Comparison of ENCODE assay signal across 8 cellular contexts in genomic region chr11:134033276-134033675, GRCh38. TPM values are rescaled to one million over a fixed set of nuclear protein-coding genes. Genes with fewer than 3 reads are reported as not detected.
DNase-seq lines count a peak whose midpoint lies in the region; ATAC-seq and TF ChIP-seq lines count a peak whose summit lies in the region.

No MANE protein-coding gene starts in this region.

- peak overlapping the region; percentile 43 for H3K4me2 ChIP-seq in neural cell (ENCODE audit: low read length)

- TF ChIP-seq POLR2A in vagina (IDR thresholded peaks at IDR 0.05): no peak

- no peak overlapping the region for H2AFZ ChIP-seq in neural cell (ENCODE audit: low read depth, low read length)

- no peaks in the 10 kb centered on the region for H3F3A ChIP-seq in neural cell (ENCODE audit: insufficient read depth, low read length, poor library complexity, severe bottlenecking)

- H3K9me3 ChIP-seq in neural cell (ENCODE audit: low read length) (no peaks in the 10 kb centered on the region), vagina (no peaks in the 10 kb centered on the region)

- H4K20me1 ChIP-seq in neural cell (ENCODE audit: insufficient read depth): no peaks in the 10 kb centered on the region

- H3K9ac ChIP-seq in neural cell (ENCODE audit: low read length): peak overlapping the region; percentile 59

- no peak for TF ChIP-seq RAD21 in neural cell (conservative IDR thresholded peaks at IDR 0.05)

- peaks cover 50% of the 10 kb centered on the region for H3K4me1 ChIP-seq in vagina

- DNase-seq in left ventricle myocardium superior (peak; percentile 35), Right ventricle myocardium superior (no peak), dorsolateral prefrontal cortex (no peak), vagina (ENCODE audit: extremely low spot score in 2 of 2) (no peak), NCI-H446 (lab: John Stamatoyannopoulos, UW) (no peak)
- no peak for DNase-seq in stimulated activated CD4-positive, alpha-beta T cell treated with anti-CD3 and anti-CD28 coated beads, Interleukin-12 subunit alpha, Interleukin-12 subunit beta, amount 100 ng/mL, for 4 hours

- intact Hi-C loops in left ventricle myocardium superior (cut with micrococcal nuclease) (no loop called here), Right ventricle myocardium superior (cut with DNase I) (no loop called here), dorsolateral prefrontal cortex (cut with DNase I) (loop anchor here in 1 of 2 donors (5.0 kb wide), 1 partner anchor 66 kb away; no protein-coding TSS in a partner anchor), vagina (cut with DNase I) (no loop called here)

- H3K79me2 ChIP-seq in neural cell (replicated peaks; ENCODE audit: insufficient read depth, low read length): no peaks in the 10 kb centered on the region

- ATAC-seq in left ventricle myocardium superior (no peak), Right ventricle myocardium superior (ENCODE audit: poor library complexity) (no peak)
- ATAC-seq in activated CD4-positive, CD25-positive, alpha-beta regulatory T cell treated with anti-CD3 and anti-CD28 coated beads, Interleukin-2, amount 50 U/mL, for 24 hours: no peak

- no peak for TF ChIP-seq EP300 in neural cell (conservative IDR thresholded peaks at IDR 0.05; ENCODE audit: poor library complexity, severe bottlenecking)

- H3K27me3 ChIP-seq in dorsolateral prefrontal cortex: no peaks in the 10 kb centered on the region
- no peaks in the 10 kb centered on the region for H3K27me3 ChIP-seq in neural cell (ENCODE audit: insufficient read depth, low read depth, low read length)
- H3K27me3 ChIP-seq in vagina: no peaks in the 10 kb centered on the region

- no peak for TF ChIP-seq CTCF in dorsolateral prefrontal cortex (IDR thresholded peaks at IDR 0.05 in 54 of 56, conservative IDR thresholded peaks at IDR 0.05 in 2 of 56; ENCODE audit: low read depth in 1 of 56, partially characterized antibody in 56 of 56)
- TF ChIP-seq CTCF in neural cell (IDR thresholded peaks at IDR 0.05; ENCODE audit: poor library complexity, severe bottlenecking): no peak
- TF ChIP-seq CTCF in vagina (IDR thresholded peaks at IDR 0.05): no peak

- H3K36me3 ChIP-seq in neural cell (ENCODE audit: insufficient read depth, low read length) (no peaks in the 10 kb centered on the region), vagina (no peaks in the 10 kb centered on the region)

- H3K4me3 ChIP-seq in dorsolateral prefrontal cortex (peak overlapping the region in 56 of 59 donors; percentile 5 to 60 (median 41)), neural cell (ENCODE audit: low read length) (peak overlapping the region; percentile 54), vagina (peak overlapping the region; percentile 22 to 31)

- H3K27ac ChIP-seq in dorsolateral prefrontal cortex: peak overlapping the region; percentile 5 to 98 (median 86)
- peak overlapping the region; percentile 68 for H3K27ac ChIP-seq in neural cell (ENCODE audit: low read length)
- H3K27ac ChIP-seq in vagina: peak overlapping the region; percentile 98

- no peaks in the 10 kb centered on the region for H3K9me2 ChIP-seq in neural cell (ENCODE audit: insufficient read depth, low read length)

TF ChIP-seq in neural cell, 6 proteins besides CTCF, POLR2A, EP300 and RAD21:
- TF ChIP-seq SMC3 (conservative IDR thresholded peaks at IDR 0.05; ENCODE audit: poor library complexity): no peak
- TF ChIP-seq, protein P1, sequence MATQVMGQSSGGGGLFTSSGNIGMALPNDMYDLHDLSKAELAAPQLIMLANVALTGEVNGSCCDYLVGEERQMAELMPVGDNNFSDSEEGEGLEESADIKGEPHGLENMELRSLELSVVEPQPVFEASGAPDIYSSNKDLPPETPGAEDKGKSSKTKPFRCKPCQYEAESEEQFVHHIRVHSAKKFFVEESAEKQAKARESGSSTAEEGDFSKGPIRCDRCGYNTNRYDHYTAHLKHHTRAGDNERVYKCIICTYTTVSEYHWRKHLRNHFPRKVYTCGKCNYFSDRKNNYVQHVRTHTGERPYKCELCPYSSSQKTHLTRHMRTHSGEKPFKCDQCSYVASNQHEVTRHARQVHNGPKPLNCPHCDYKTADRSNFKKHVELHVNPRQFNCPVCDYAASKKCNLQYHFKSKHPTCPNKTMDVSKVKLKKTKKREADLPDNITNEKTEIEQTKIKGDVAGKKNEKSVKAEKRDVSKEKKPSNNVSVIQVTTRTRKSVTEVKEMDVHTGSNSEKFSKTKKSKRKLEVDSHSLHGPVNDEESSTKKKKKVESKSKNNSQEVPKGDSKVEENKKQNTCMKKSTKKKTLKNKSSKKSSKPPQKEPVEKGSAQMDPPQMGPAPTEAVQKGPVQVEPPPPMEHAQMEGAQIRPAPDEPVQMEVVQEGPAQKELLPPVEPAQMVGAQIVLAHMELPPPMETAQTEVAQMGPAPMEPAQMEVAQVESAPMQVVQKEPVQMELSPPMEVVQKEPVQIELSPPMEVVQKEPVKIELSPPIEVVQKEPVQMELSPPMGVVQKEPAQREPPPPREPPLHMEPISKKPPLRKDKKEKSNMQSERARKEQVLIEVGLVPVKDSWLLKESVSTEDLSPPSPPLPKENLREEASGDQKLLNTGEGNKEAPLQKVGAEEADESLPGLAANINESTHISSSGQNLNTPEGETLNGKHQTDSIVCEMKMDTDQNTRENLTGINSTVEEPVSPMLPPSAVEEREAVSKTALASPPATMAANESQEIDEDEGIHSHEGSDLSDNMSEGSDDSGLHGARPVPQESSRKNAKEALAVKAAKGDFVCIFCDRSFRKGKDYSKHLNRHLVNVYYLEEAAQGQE (IDR thresholded peaks at IDR 0.05; ENCODE audit: borderline replicate concordance): no peak
- TF ChIP-seq EZH2 (IDR thresholded peaks at IDR 0.05; ENCODE audit: borderline replicate concordance, insufficient read depth, low read length, poor library complexity, severe bottlenecking): no peak
- no peak for TF ChIP-seq POLR2AphosphoS5 (IDR thresholded peaks at IDR 0.05)
- no peak for TF ChIP-seq TAF1 (IDR thresholded peaks at IDR 0.05; ENCODE audit: low read depth)
- TF ChIP-seq MXI1 (conservative IDR thresholded peaks at IDR 0.05; ENCODE audit: poor library complexity, severe bottlenecking): no peak

RNA-seq across cellular contexts. Expression of gene JAM3, which starts 35.6 kb away (rescaled TPM):
- total RNA-seq in left ventricle myocardium superior: 18.3 TPM
- 23.1 TPM for total RNA-seq in Right ventricle myocardium superior
- total RNA-seq in dorsolateral prefrontal cortex: 100 to 1,000 TPM in 42 of 120 experiments, 10 to 100 TPM in 78; 43.5 to 270 (median 90.6) TPM
- polyA plus RNA-seq in neural cell: 46.1 and 58.5 TPM in 2 replicates
- 67.8 and 69.1 TPM in 2 replicates for polyA minus RNA-seq in neural cell
- total RNA-seq in vagina: 31.7 TPM
